ENCODE assay signal across 1 cellular context in genomic region chr3:33577173-33577572, GRCh38.
TF ChIP-seq lines count a peak whose summit lies in the region.

No MANE protein-coding gene starts in this region.

TF ChIP-seq in HepG2, 621 proteins besides CTCF, POLR2A, EP300 and RAD21 (continued from another document):
- TF ChIP-seq SRF (IDR thresholded peaks at IDR 0.05; ENCODE audit: low read depth, low read length) (peak; percentile 87; the same call in 1 of the 2 replicates), SOX5 (CRISPR knock-in tag; IDR thresholded peaks at IDR 0.05; ENCODE audit: borderline replicate concordance) (peak; percentile 53), NFAT5 (CRISPR knock-in tag; IDR thresholded peaks at IDR 0.05) (no peak), HNRNPLL (IDR thresholded peaks at IDR 0.05; ENCODE audit: low read depth, low read length, poor library complexity, severe bottlenecking) (no peak), ZNF761 (CRISPR knock-in tag; conservative IDR thresholded peaks at IDR 0.05) (peak; percentile 51; the same call in 1 of the 2 replicates), ZFP62 (CRISPR knock-in tag; IDR thresholded peaks at IDR 0.05) (no peak), SOX13 (IDR thresholded peaks at IDR 0.05) (no peak), SOX13 (CRISPR knock-in tag; conservative IDR thresholded peaks at IDR 0.05 in 1 of 2, IDR thresholded peaks at IDR 0.05 in 1 of 2) (peak in 1 of 2 experiments; percentile 54; a peak in 1 of 4 replicates), SOX6 (IDR thresholded peaks at IDR 0.05) (no peak), SOX6 (CRISPR knock-in tag; IDR thresholded peaks at IDR 0.05) (peak; percentile 41; the same call in 1 of the 2 replicates), GLMP (CRISPR knock-in tag; IDR thresholded peaks at IDR 0.05; ENCODE audit: borderline replicate concordance) (no peak), PATZ1 (CRISPR knock-in tag; IDR thresholded peaks at IDR 0.05) (no peak), MAFK (conservative IDR thresholded peaks at IDR 0.05 in 1 of 2, IDR thresholded peaks at IDR 0.05 in 1 of 2; ENCODE audit: low read length in 2 of 2) (no peak)
